Comparison of ENCODE assay signal across 10 cellular contexts in the genomic region with DNA sequence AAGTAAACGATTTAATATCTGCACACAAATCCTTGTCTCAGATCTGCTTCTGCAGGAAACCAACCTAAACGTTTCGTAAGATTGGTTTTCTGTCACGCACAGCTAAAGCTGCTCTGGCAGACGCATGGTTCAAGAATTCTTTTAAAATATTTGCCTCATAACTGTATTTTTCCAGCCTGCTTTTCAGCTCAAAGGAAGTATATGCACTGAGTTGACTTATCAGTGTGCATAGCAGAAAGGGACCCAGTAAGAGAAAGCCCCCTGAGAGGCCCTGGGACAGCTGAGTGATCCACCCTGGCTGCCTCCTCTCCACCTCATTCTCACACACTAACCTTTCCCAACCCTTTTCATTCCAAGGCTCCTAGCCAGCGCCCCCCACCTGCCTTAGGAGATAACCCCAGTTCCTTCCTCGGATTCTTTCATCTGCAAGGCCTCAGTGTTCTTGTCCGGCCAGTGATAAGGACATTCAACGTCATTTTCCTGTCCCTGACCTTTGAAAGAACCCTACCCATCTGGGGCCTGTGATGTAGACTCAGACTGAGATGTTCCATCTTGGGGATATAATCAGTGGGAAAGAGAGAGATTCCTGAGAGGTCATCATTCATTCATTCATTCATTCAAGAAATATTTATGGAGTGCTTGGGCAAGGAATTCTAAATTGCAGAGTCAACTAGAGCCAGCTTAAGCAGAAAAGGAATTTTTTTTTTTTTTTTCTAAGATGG. TPM values are rescaled to one million over a fixed set of nuclear protein-coding genes. Genes with fewer than 3 reads are reported as not detected.
DNase-seq lines count a peak whose midpoint lies in the region; ATAC-seq and TF ChIP-seq lines count a peak whose summit lies in the region.
"Had no signal": no experiment of that assay in that cellular context is flagged by ENCODE, and none has a peak within 500 bp of the region (broad histone marks: within the 10 kb centered on the region; RNA-seq: fewer than 3 reads in every experiment).

No MANE protein-coding gene starts in this region.

- no peak for ATAC-seq in PC-3
- ATAC-seq in naive thymus-derived CD4-positive, alpha-beta T cell = no peak
- no peak for ATAC-seq in HG03469 (IDR thresholded peaks at IDR 0.05; ENCODE audit: unreplicated experiment)
- ATAC-seq in T-cell (replicated peaks in 1 of 4) = no peak

- H3K79me2 ChIP-seq in PC-3 (ENCODE audit: low read length) = no peaks in the 10 kb centered on the region

- CTCF ChIA-PET in Calu3 (lab: Charles Lee) = interaction anchor here (0.6 to 1.7 kb wide), 5 partner anchors 23 to 180 kb away, joined by 3 to 6 read pairs (median 3); a partner anchor contains a TSS
- CTCF ChIA-PET in PC-3 (lab: Charles Lee) = no interaction called here
- CTCF ChIA-PET in naive thymus-derived CD4-positive, alpha-beta T cell (lab: Charles Lee) = no interaction called here
- CTCF ChIA-PET in T-cell (lab: Charles Lee) = no interaction called here

- peak overlapping the region; percentile 65 for H3K27ac Mint-ChIP-seq in Calu3 (ENCODE audit: unreplicated experiment)
- H3K27ac Mint-ChIP-seq in naive thymus-derived CD4-positive, alpha-beta T cell = no peak overlapping the region
- no peak overlapping the region for H3K27ac Mint-ChIP-seq in T-cell

- BruUV-seq in Calu3 (replicated peaks; lab: Mats Ljungman, UMichigan) (no TSS peak), PC-3 (replicated peaks; lab: Mats Ljungman, UMichigan) (no TSS peak)

- H3K4me2 ChIP-seq in PC-3 (ENCODE audit: low read length) = no peak overlapping the region

- no peaks in the 10 kb centered on the region for H3K27me3 ChIP-seq in PC-3 (ENCODE audit: low read length)
- H3K27me3 ChIP-seq in ovary = no peaks in the 10 kb centered on the region
- H3K27me3 ChIP-seq in naive thymus-derived CD4-positive, alpha-beta T cell (ENCODE audit: control insufficient read depth in 2 of 2, insufficient read depth in 2 of 2, low read length in 2 of 2) = no peaks in the 10 kb centered on the region
- no peaks in the 10 kb centered on the region for H3K27me3 ChIP-seq in sigmoid colon
- H3K27me3 ChIP-seq: uterus had no signal

- peak; percentile 38 for TF ChIP-seq EP300 in ovary (IDR thresholded peaks at IDR 0.05)
- TF ChIP-seq EP300 in sigmoid colon (IDR thresholded peaks at IDR 0.05) = peak in 1 of 4 donors; percentile 6

- H2AFZ ChIP-seq in PC-3 (ENCODE audit: low read length) = no peak overlapping the region

- H3K27ac ChIP-seq in PC-3 (ENCODE audit: low read length) (no peak overlapping the region), ovary (peak overlapping the region in 1 of 2 donors; percentile 14), sigmoid colon (peak overlapping the region in 2 of 4 donors; percentile 1 to 24)
- H3K27ac ChIP-seq in naive thymus-derived CD4-positive, alpha-beta T cell (ENCODE audit: low read depth, low read length) = no peak overlapping the region

- no peaks in the 10 kb centered on the region for H4K20me1 ChIP-seq in PC-3 (ENCODE audit: low read length)

- H3K36me3 Mint-ChIP-seq in Calu3 (ENCODE audit: insufficient read depth, unreplicated experiment) = peaks cover 11% of the 10 kb centered on the region
- peaks cover 0 to 6% (median 0%) of the 10 kb centered on the region in 5 donors for H3K36me3 Mint-ChIP-seq in naive thymus-derived CD4-positive, alpha-beta T cell
- H3K36me3 Mint-ChIP-seq in T-cell = no peaks in the 10 kb centered on the region

- peak overlapping the region; percentile 0 for H3K4me3 Mint-ChIP-seq in Calu3 (ENCODE audit: low read depth, unreplicated experiment)
- H3K4me3 Mint-ChIP-seq in naive thymus-derived CD4-positive, alpha-beta T cell = no peak overlapping the region
- no peak overlapping the region for H3K4me3 Mint-ChIP-seq in T-cell

- H3K9me2 ChIP-seq in PC-3 (replicated peaks; ENCODE audit: low read length) = no peaks in the 10 kb centered on the region

- H3K9ac ChIP-seq in PC-3 (ENCODE audit: low read length) = no peak overlapping the region

- H3K9me3 ChIP-seq in PC-3 (ENCODE audit: low read length) (no peaks in the 10 kb centered on the region), ovary (no peaks in the 10 kb centered on the region), sigmoid colon (no peaks in the 10 kb centered on the region)
- H3K9me3 ChIP-seq in naive thymus-derived CD4-positive, alpha-beta T cell (ENCODE audit: control insufficient read depth in 2 of 3, low read length in 3 of 3) = no peaks in the 10 kb centered on the region
- H3K9me3 ChIP-seq: uterus had no signal

- peaks cover 73% of the 10 kb centered on the region for H3K4me1 Mint-ChIP-seq in Calu3 (ENCODE audit: low read depth, unreplicated experiment)
- peaks cover 0 to 31% (median 6%) of the 10 kb centered on the region in 7 donors for H3K4me1 Mint-ChIP-seq in naive thymus-derived CD4-positive, alpha-beta T cell
- peaks cover 3 to 21% (median 10%) of the 10 kb centered on the region in 3 donors for H3K4me1 Mint-ChIP-seq in T-cell

- no peak for TF ChIP-seq POLR2A in ovary (IDR thresholded peaks at IDR 0.05)
- TF ChIP-seq POLR2A in sigmoid colon (IDR thresholded peaks at IDR 0.05) = no peak

- H3F3A ChIP-seq in PC-3 (ENCODE audit: low read length, unreplicated experiment) = no peaks in the 10 kb centered on the region

- no peaks in the 10 kb centered on the region for H3K4me1 ChIP-seq in PC-3 (ENCODE audit: insufficient read depth, low read length)
- peaks cover 7% of the 10 kb centered on the region for H3K4me1 ChIP-seq in ovary (ENCODE audit: insufficient read depth)
- H3K4me1 ChIP-seq in naive thymus-derived CD4-positive, alpha-beta T cell (ENCODE audit: control insufficient read depth in 2 of 2, insufficient read depth in 2 of 2, low read length in 2 of 2) = no peaks in the 10 kb centered on the region
- no peaks in the 10 kb centered on the region for H3K4me1 ChIP-seq in sigmoid colon
- H3K4me1 ChIP-seq: uterus had no signal

- POLR2A ChIA-PET in PC-3 (lab: Charles Lee; ENCODE audit: unreplicated experiment) (no interaction called here), T-cell (lab: Charles Lee) (no interaction called here)
- POLR2A ChIA-PET in naive thymus-derived CD4-positive, alpha-beta T cell (lab: Charles Lee) = no interaction called here

- TF ChIP-seq CTCF in Calu3 (IDR thresholded peaks at IDR 0.05; ENCODE audit: unreplicated experiment) = no peak
- no peak for TF ChIP-seq CTCF in PC-3 (conservative IDR thresholded peaks at IDR 0.05; ENCODE audit: low read depth, low read length)
- TF ChIP-seq CTCF in ovary (IDR thresholded peaks at IDR 0.05) = no peak
- TF ChIP-seq CTCF in sigmoid colon (IDR thresholded peaks at IDR 0.05) = no peak

- H3K4me3 ChIP-seq in PC-3 (ENCODE audit: low read length) (no peak overlapping the region), ovary (no peak overlapping the region), sigmoid colon (no peak overlapping the region)
- H3K4me3 ChIP-seq in naive thymus-derived CD4-positive, alpha-beta T cell (ENCODE audit: low read length) = no peak overlapping the region
- H3K4me3 ChIP-seq: uterus had no signal

- H3K36me3 ChIP-seq in PC-3 (ENCODE audit: low read depth, low read length) (no peaks in the 10 kb centered on the region), ovary (no peaks in the 10 kb centered on the region), sigmoid colon (no peaks in the 10 kb centered on the region)
- H3K36me3 ChIP-seq in naive thymus-derived CD4-positive, alpha-beta T cell (ENCODE audit: control insufficient read depth in 2 of 3, insufficient read depth in 3 of 3, low read length in 3 of 3) = no peaks in the 10 kb centered on the region
- H3K36me3 ChIP-seq: uterus had no signal

- intact Hi-C loops in Calu3 (cut with micrococcal nuclease; ENCODE audit: unreplicated experiment) = loop anchor here (5.0 kb wide), 2 partner anchors 78 to 93 kb away; a partner anchor contains a TSS
- intact Hi-C loops in PC-3 (cut with micrococcal nuclease) = no loop called here
- intact Hi-C loops in ovary (cut with DNase I) = no loop called here
- intact Hi-C loops in naive thymus-derived CD4-positive, alpha-beta T cell (cut with micrococcal nuclease) = no loop called here
- intact Hi-C loops in sigmoid colon (cut with DNase I) = no loop called here

- no peaks in the 10 kb centered on the region for H3K9me3 Mint-ChIP-seq in Calu3 (ENCODE audit: low read depth, unreplicated experiment)
- no peaks in the 10 kb centered on the region for H3K9me3 Mint-ChIP-seq in naive thymus-derived CD4-positive, alpha-beta T cell
- no peaks in the 10 kb centered on the region for H3K9me3 Mint-ChIP-seq in T-cell

- 9 to 14% (median 10%) methylated on average over 9 of the region's 9 CpGs for WGBS in ovary, 3 donors
- 51 to 58% methylated on average over 9 of the region's 9 CpGs for WGBS in sigmoid colon, 2 donors

- DNase-seq in Calu3 (no peak), PC-3 (peak; percentile 13), fibroblast of gingiva (ENCODE audit: low read depth) (peak; percentile 81), ovary (peak; percentile 57 to 88 (median 67)), sigmoid colon (no peak), T-cell (no peak)
- no peak for DNase-seq in naive thymus-derived CD4-positive, alpha-beta T cell
- DNase-seq: activated CD4-positive, alpha-beta T cell treated with anti-CD3 and anti-CD28 coated beads for 48 hours had no signal

- H3K27me3 Mint-ChIP-seq in Calu3 (ENCODE audit: unreplicated experiment) = no peaks in the 10 kb centered on the region
- H3K27me3 Mint-ChIP-seq in naive thymus-derived CD4-positive, alpha-beta T cell = peaks cover 7 to 32% (median 13%) of the 10 kb centered on the region in 5 donors
- H3K27me3 Mint-ChIP-seq in T-cell = peaks cover 6 to 12% of the 10 kb centered on the region in 2 donors

RNA-seq across cellular contexts. Expression of a gene that starts 22.4 kb away (rescaled TPM):
- 30.0 and 31.7 TPM in 2 replicates for total RNA-seq in Calu3 (2022)
- total RNA-seq in PC-3 (2014; rRNA removed) = 11.7 and 13.1 TPM in 2 replicates
- 10 to 100 TPM in 1 of 7 donors, 1 to 10 TPM in 6; 3.9 to 11.4 (median 7.8) TPM for total RNA-seq in ovary
- polyA plus RNA-seq in ovary = 1 to 10 TPM; 5.4 to 5.7 TPM
- 10 to 100 TPM; 21.7 to 42.5 (median 25.7) TPM for total RNA-seq in naive thymus-derived CD4-positive, alpha-beta T cell
- polyA plus RNA-seq in naive thymus-derived CD4-positive, alpha-beta T cell = 1 to 10 TPM; 6.2 to 7.2 TPM
- 1 to 10 TPM; 4.9 to 8.7 (median 6.0) TPM for total RNA-seq in sigmoid colon
- 10 to 100 TPM in 1 of 3 donors, 1 to 10 TPM in 2; 1.8 to 14.7 (median 2.4) TPM for polyA plus RNA-seq in sigmoid colon
- 10 to 100 TPM; 22.2 to 34.2 (median 25.6) TPM for total RNA-seq in T-cell

Comparison
In these comparisons a context has a peak if more than half of its experiments do, and no peak if none do; other contexts are left out.
1. DNase-seq: peak in PC-3 (single experiment), fibroblast of gingiva (single experiment) and ovary (5 of 5); none in Calu3 (single experiment), naive thymus-derived CD4-positive, alpha-beta T cell (0 of 9), sigmoid colon (single experiment) and T-cell (0 of 34).